In the genomic region with DNA sequence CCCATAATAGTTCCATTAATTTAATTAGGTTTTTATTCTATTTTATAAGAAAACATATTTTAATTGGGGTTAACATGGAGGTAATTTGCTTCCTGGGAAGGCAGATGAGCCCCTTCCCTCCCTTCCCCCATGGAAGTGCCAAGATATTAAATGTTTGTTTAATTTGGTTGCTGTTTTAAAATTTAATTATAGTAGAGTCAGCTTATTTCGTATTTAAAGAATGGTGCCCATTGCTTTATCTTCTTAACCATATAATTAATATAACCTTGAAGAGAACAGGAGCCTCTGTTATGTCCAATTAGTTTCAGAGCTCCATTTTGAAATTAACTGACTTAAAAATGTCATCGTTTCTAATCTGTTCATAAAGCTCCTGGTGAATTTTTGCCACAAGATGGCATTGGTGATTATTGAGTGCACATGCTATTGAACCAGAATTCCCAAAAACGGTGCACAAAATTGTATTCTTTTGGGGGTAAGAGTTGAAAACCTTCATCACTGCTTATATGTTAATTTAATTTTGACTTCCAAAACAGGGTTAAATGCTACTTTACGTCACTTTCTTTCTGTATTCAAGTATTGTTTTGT, we compare ENCODE assay signal across 17 cellular contexts. TPM values are rescaled to one million over a fixed set of nuclear protein-coding genes. Genes with fewer than 3 reads are reported as not detected.
A peak's percentile ranks its signal among the peaks of the same experiment; 100 is the strongest.
DNase-seq lines count a peak whose midpoint lies in the region; ATAC-seq and TF ChIP-seq lines count a peak whose summit lies in the region.
"Had no signal": no experiment of that assay in that cellular context is flagged by ENCODE, and none has a peak within 500 bp of the region (broad histone marks: within the 10 kb centered on the region; RNA-seq: fewer than 3 reads in every experiment).

No MANE protein-coding gene starts in this region.

- 0 out of 2 replicates have a peak, but pooled peaks cover 9% of the 10 kb centered on the region for H3K4me1 ChIP-seq in PC-9 (replicated peaks; ENCODE audit: insufficient read depth)
- H3K4me1 ChIP-seq in smooth muscle cell (ENCODE audit: low read depth), result peaks cover 5% of the 10 kb centered on the region
- peaks cover 0 to 23% (median 2%) of the 10 kb centered on the region in 9 donors for H3K4me1 ChIP-seq in heart right ventricle

- no peaks in the 10 kb centered on the region for H3K9me3 Mint-ChIP-seq in activated naive CD8-positive, alpha-beta T cell treated with anti-CD3 and anti-CD28 coated beads for 36 hours
- H3K9me3 Mint-ChIP-seq: stimulated activated naive CD8-positive, alpha-beta T cell treated with anti-CD3 and anti-CD28 coated beads, Interleukin-15, Interleukin-2, amounts not matched to agents 100 ng/mL and 50 ng/mL, for 24 hours; WTC11 had no signal

- peaks cover 9% of the 10 kb centered on the region for H4K20me1 ChIP-seq in PC-9 (ENCODE audit: insufficient read depth)
- peaks cover 74% of the 10 kb centered on the region for H4K20me1 ChIP-seq in smooth muscle cell (ENCODE audit: low read depth)

- H3K36me3 ChIP-seq in PC-9 (ENCODE audit: low read depth) (no peaks in the 10 kb centered on the region), smooth muscle cell (ENCODE audit: low read depth) (no peaks in the 10 kb centered on the region), heart right ventricle (peaks cover 0 to 9% (median 0%) of the 10 kb centered on the region in 9 donors)
- H3K36me3 ChIP-seq: esophagus squamous epithelium had no signal

- H3K79me2 ChIP-seq in PC-9 (ENCODE audit: low read depth) (peaks cover 26% of the 10 kb centered on the region), smooth muscle cell (ENCODE audit: low read depth) (peaks cover 62% of the 10 kb centered on the region)

- H3F3A ChIP-seq in PC-9 (ENCODE audit: insufficient read depth, low read depth) (no peaks in the 10 kb centered on the region), smooth muscle cell (ENCODE audit: low read depth) (no peaks in the 10 kb centered on the region)

- H3K9ac ChIP-seq in smooth muscle cell (ENCODE audit: low read depth), result no peak overlapping the region

- no peaks in the 10 kb centered on the region for H3K27me3 Mint-ChIP-seq in activated naive CD8-positive, alpha-beta T cell treated with anti-CD3 and anti-CD28 coated beads for 36 hours
- H3K27me3 Mint-ChIP-seq: stimulated activated naive CD8-positive, alpha-beta T cell treated with anti-CD3 and anti-CD28 coated beads, Interleukin-15, Interleukin-2, amounts not matched to agents 100 ng/mL and 50 ng/mL, for 24 hours had no signal

- H3K27me3 ChIP-seq in PC-9 (ENCODE audit: insufficient read depth, low read depth), result no peaks in the 10 kb centered on the region
- no peaks in the 10 kb centered on the region for H3K27me3 ChIP-seq in smooth muscle cell (ENCODE audit: low read depth)
- H3K27me3 ChIP-seq in heart right ventricle, result no peaks in the 10 kb centered on the region
- H3K27me3 ChIP-seq: esophagus squamous epithelium, left lung had no signal

- peaks cover 7% of the 10 kb centered on the region for H3K4me1 Mint-ChIP-seq in activated naive CD8-positive, alpha-beta T cell treated with anti-CD3 and anti-CD28 coated beads for 36 hours
- H3K4me1 Mint-ChIP-seq: WTC11 had no signal

- 87% methylated on average over 4 of the region's 4 CpGs for WGBS in smooth muscle cell (ENCODE audit: low lambda C conversion rate)
- 73 to 77% methylated on average over 4 of the region's 4 CpGs for WGBS in heart right ventricle, 2 donors

- H3K9me2 ChIP-seq in PC-9 (ENCODE audit: insufficient read depth), result no peaks in the 10 kb centered on the region

- H3K36me3 Mint-ChIP-seq in activated naive CD8-positive, alpha-beta T cell treated with anti-CD3 and anti-CD28 coated beads for 36 hours, result peaks cover 2% of the 10 kb centered on the region
- H3K36me3 Mint-ChIP-seq: WTC11 had no signal

- H3K4me3 ChIP-seq in PC-9, result no peak overlapping the region
- H3K4me3 ChIP-seq in fibroblast of villous mesenchyme (ENCODE audit: low read depth, low read length), result no peak overlapping the region
- no peak overlapping the region for H3K4me3 ChIP-seq in smooth muscle cell
- H3K4me3 ChIP-seq in heart right ventricle, result no peak overlapping the region
- H3K4me3 ChIP-seq: esophagus squamous epithelium, left lung had no signal

- peak in 2 of 3 experiments; percentile 28 to 74 for DNase-seq in NCI-H1417 (lab: John Stamatoyannopoulos, UW)
- DNase-seq in NCI-H1417 treated with DMSO at 0.1 percent for 48 hours (lab: John Stamatoyannopoulos, UW), result no peak
- no peak for DNase-seq in PC-9
- peak; percentile 13 for DNase-seq in fibroblast of villous mesenchyme (ENCODE audit: low read depth)
- DNase-seq in smooth muscle cell (lab: John Stamatoyannopoulos, UW; ENCODE audit: unreplicated experiment), result no peak
- DNase-seq in activated naive CD8-positive, alpha-beta T cell treated with anti-CD3 and anti-CD28 coated beads for 36 hours, result no peak
- DNase-seq in DMS153 treated with DMSO at 0.1 percent for 48 hours (lab: John Stamatoyannopoulos, UW; ENCODE audit: unreplicated experiment), result no peak
- no peak for DNase-seq in heart right ventricle
- DNase-seq: 8988T; activated T-cell treated with anti-CD3 and anti-CD28 coated beads, Interleukin-2, amount 50 U/mL, for 1 hour; esophagus squamous epithelium; left lung; occipital lobe; SHP77 treated with DMSO at 0.1 percent for 48 hours; stimulated activated CD4-positive, alpha-beta T cell treated with anti-CD3 and anti-CD28 coated beads, Interleukin-2, amount 100 ng/mL, for 48 hours had no signal

- intact Hi-C loops in PC-9 (cut with micrococcal nuclease; ENCODE audit: unreplicated experiment) (no loop called here), heart right ventricle (cut with DNase I) (no loop called here)

- H3K9me3 ChIP-seq in PC-9 (ENCODE audit: insufficient read depth, low read depth) (no peaks in the 10 kb centered on the region), smooth muscle cell (replicated peaks; ENCODE audit: low read depth) (no peaks in the 10 kb centered on the region), heart right ventricle (no peaks in the 10 kb centered on the region)
- H3K9me3 ChIP-seq: esophagus squamous epithelium, left lung had no signal

- TF ChIP-seq CTCF in PC-9 (conservative IDR thresholded peaks at IDR 0.05) (peak; percentile 34; the same call in 1 of the 2 replicates), fibroblast of villous mesenchyme (IDR thresholded peaks at IDR 0.05; ENCODE audit: insufficient read depth, low read depth, low read length) (peak; percentile 39), smooth muscle cell (IDR thresholded peaks at IDR 0.05; ENCODE audit: borderline replicate concordance, insufficient read depth, poor library complexity, severe bottlenecking) (peak; percentile 32), heart right ventricle (IDR thresholded peaks at IDR 0.05) (peak in 1 of 9 donors; percentile 30)

- H3K4me2 ChIP-seq in PC-9, result no peak overlapping the region
- H3K4me2 ChIP-seq in smooth muscle cell, result no peak overlapping the region

- H3K4me3 Mint-ChIP-seq in activated naive CD8-positive, alpha-beta T cell treated with anti-CD3 and anti-CD28 coated beads for 36 hours, result no peak overlapping the region
- H3K4me3 Mint-ChIP-seq: stimulated activated naive CD8-positive, alpha-beta T cell treated with anti-CD3 and anti-CD28 coated beads, Interleukin-15, Interleukin-2, amounts not matched to agents 100 ng/mL and 50 ng/mL, for 24 hours; WTC11 had no signal

- POLR2A ChIA-PET in PC-9 (lab: Charles Lee; ENCODE audit: unreplicated experiment), result interaction anchor here (1.2 kb wide), 1 partner anchor 18 kb away, joined by 4 read pairs; no protein-coding TSS in a partner anchor

- BruUV-seq in PC-9 (replicated peaks; lab: Mats Ljungman, UMichigan), result no TSS peak

- H3K27ac Mint-ChIP-seq in activated naive CD8-positive, alpha-beta T cell treated with anti-CD3 and anti-CD28 coated beads for 36 hours, result no peak overlapping the region
- H3K27ac Mint-ChIP-seq: stimulated activated naive CD8-positive, alpha-beta T cell treated with anti-CD3 and anti-CD28 coated beads, Interleukin-15, Interleukin-2, amounts not matched to agents 100 ng/mL and 50 ng/mL, for 24 hours; WTC11 had no signal

- no peak for ATAC-seq in heart right ventricle
- ATAC-seq: left lung, WTC11 had no signal

- H3K27ac ChIP-seq in PC-9, result no peak overlapping the region
- H3K27ac ChIP-seq in smooth muscle cell (ENCODE audit: low read depth), result no peak overlapping the region
- H3K27ac ChIP-seq in heart right ventricle, result no peak overlapping the region
- H3K27ac ChIP-seq: esophagus squamous epithelium, left lung had no signal

- H2AFZ ChIP-seq in PC-9, result no peak overlapping the region
- no peak overlapping the region for H2AFZ ChIP-seq in smooth muscle cell (ENCODE audit: low read depth)

- CTCF ChIA-PET in PC-9 (lab: Charles Lee), result interaction anchor here (0.5 to 1.0 kb wide), 4 partner anchors 12 to 96 kb away, joined by 3 to 16 read pairs (median 4); no protein-coding TSS in a partner anchor

RNA-seq across cellular contexts. Expression of a gene that starts 26.0 kb away (rescaled TPM):
- total RNA-seq in PC-9 (2021) (46.4 and 47.0 TPM in 2 replicates), fibroblast of villous mesenchyme (28.7 and 43.6 TPM in 2 replicates), smooth muscle cell (24.9 and 30.8 TPM in 2 replicates), heart right ventricle (10 to 100 TPM; 23.4 to 33.7 (median 28.6) TPM)
- polyA plus RNA-seq in smooth muscle cell (8.3 and 8.7 TPM in 2 replicates), heart right ventricle (10 to 100 TPM in 1 of 2 donors, 1 to 10 TPM in 1; 9.1 to 10.2 TPM)
- 10 to 100 TPM; 15.3 TPM for total RNA-seq in activated naive CD8-positive, alpha-beta T cell treated with anti-CD3 and anti-CD28 coated beads for 36 hours

RNA-seq across cellular contexts. Expression of a gene that starts 45.2 kb away (rescaled TPM):
- total RNA-seq in PC-9 (2021) (21.6 and 25.7 TPM in 2 replicates), fibroblast of villous mesenchyme (12.2 and 16.4 TPM in 2 replicates), smooth muscle cell (20.2 and 23.6 TPM in 2 replicates), heart right ventricle (10 to 100 TPM; 16.3 to 20.8 (median 17.8) TPM)
- polyA plus RNA-seq in smooth muscle cell (23.4 and 23.6 TPM in 2 replicates), heart right ventricle (10 to 100 TPM; 14.5 to 22.8 TPM)
- 10 to 100 TPM; 27.6 to 27.9 TPM for total RNA-seq in activated naive CD8-positive, alpha-beta T cell treated with anti-CD3 and anti-CD28 coated beads for 36 hours

Comparison
In these comparisons a context has a peak if more than half of its experiments do, and no peak if none do; other contexts are left out.
1. DNase-seq: peak in NCI-H1417 (2 of 3) and fibroblast of villous mesenchyme (single experiment); none in NCI-H1417 treated with DMSO at 0.1 percent for 48 hours (single experiment), PC-9 (0 of 2), smooth muscle cell (single experiment), activated naive CD8-positive, alpha-beta T cell treated with anti-CD3 and anti-CD28 coated beads for 36 hours (single experiment), DMS153 treated with DMSO at 0.1 percent for 48 hours (single experiment) and heart right ventricle (0 of 2).